17 cellular contexts compared by ENCODE assay signal in genomic region chr17:77698903-77699615, GRCh38.
"Had no signal": no experiment of that assay in that cellular context is flagged by ENCODE, and none has a peak within 500 bp of the region (broad histone marks: within the 10 kb centered on the region; RNA-seq: fewer than 3 reads in every experiment).

No MANE protein-coding gene starts in this region.

- H3K4me1 Mint-ChIP-seq: activated B cell treated with CpG ODN at 0.5 μM for 24 hours, immature natural killer cell had no signal

- H3K27me3 ChIP-seq: adrenal gland, sigmoid colon had no signal

- H3K4me3 Mint-ChIP-seq: activated B cell treated with CpG ODN at 0.5 μM for 24 hours; activated naive CD4-positive, alpha-beta T cell treated with anti-CD3 and anti-CD28 coated beads for 36 hours; immature natural killer cell; naive B cell; stimulated activated naive B cell treated with anti-CD40 and anti-IgM and Interleukin-4, amounts not matched to agents 10 μg/mL and 1 μg/mL and 100 μg/mL, for 72 hours; T-helper 17 cell had no signal

- H3K36me3 ChIP-seq: adrenal gland, lower lobe of right lung, sigmoid colon, tibial nerve had no signal

- DNase-seq: activated B cell treated with CpG ODN at 0.5 μM for 24 hours; activated CD4-positive, alpha-beta T cell treated with anti-CD3 and anti-CD28 coated beads, Interleukin-2, amount 50 U/mL, for 4 hours; activated naive CD4-positive, alpha-beta T cell treated with anti-CD3 and anti-CD28 coated beads for 36 hours; central memory CD4-positive, alpha-beta T cell; immature natural killer cell; left cardiac atrium; lower lobe of right lung; midbrain; naive B cell; occipital lobe; sigmoid colon; stimulated activated CD4-positive, alpha-beta T cell treated with anti-CD3 and anti-CD28 coated beads, Interleukin-2, amount 100 ng/mL, for 24 hours; stimulated activated naive B cell treated with anti-CD40 and anti-IgM and Interleukin-4, amounts not matched to agents 10 μg/mL and 1 μg/mL and 100 μg/mL, for 72 hours; T-helper 17 cell had no signal

- H3K4me3 ChIP-seq: adrenal gland, lower lobe of right lung, sigmoid colon, tibial nerve had no signal

- H3K4me1 ChIP-seq: adrenal gland, lower lobe of right lung had no signal

- H3K27ac ChIP-seq: adrenal gland, lower lobe of right lung, sigmoid colon, tibial nerve had no signal

- H3K27ac Mint-ChIP-seq: activated B cell treated with CpG ODN at 0.5 μM for 24 hours; activated naive CD4-positive, alpha-beta T cell treated with anti-CD3 and anti-CD28 coated beads for 36 hours; immature natural killer cell; stimulated activated naive B cell treated with anti-CD40 and anti-IgM and Interleukin-4, amounts not matched to agents 10 μg/mL and 1 μg/mL and 100 μg/mL, for 72 hours; T-helper 17 cell had no signal

- ATAC-seq: esophagus mucosa; left cardiac atrium; lower lobe of right lung; stimulated activated naive B cell treated with anti-CD40 and anti-IgM and Interleukin-4, amounts not matched to agents 10 μg/mL and 1 μg/mL and 100 μg/mL, for 72 hours; T-helper 17 cell had no signal
